ENCODE assay signal across 26 cellular contexts in genomic region chr2:204321027-204321800, GRCh38.
DNase-seq lines count a peak whose midpoint lies in the region; TF ChIP-seq lines count a peak whose summit lies in the region.
"Had no signal": no experiment of that assay in that cellular context is flagged by ENCODE, and none has a peak within 500 bp of the region (broad histone marks: within the 10 kb centered on the region; RNA-seq: fewer than 3 reads in every experiment).

No MANE protein-coding gene starts in this region.

- H3K27ac ChIP-seq in SJSA1 = peak overlapping the region; percentile 53
- peak overlapping the region; percentile 15 for H3K27ac ChIP-seq in mesendoderm (ENCODE audit: low read depth, low read length)
- peak overlapping the region; percentile 18 for H3K27ac ChIP-seq in stomach smooth muscle (ENCODE audit: low read length)
- H3K27ac ChIP-seq in ovary = no peak overlapping the region
- H3K27ac ChIP-seq: GM23248 had no signal

- TF ChIP-seq EP300 in ovary (IDR thresholded peaks at IDR 0.05) = no peak

- H3K4me1 ChIP-seq in SJSA1 (replicated peaks) (peaks cover 44% of the 10 kb centered on the region), mesendoderm (ENCODE audit: control insufficient read depth, low read depth, low read length) (peaks cover 6% of the 10 kb centered on the region), stomach smooth muscle (ENCODE audit: control insufficient read depth, insufficient read depth, low read length) (peaks cover 6% of the 10 kb centered on the region), ovary (ENCODE audit: insufficient read depth) (no peaks in the 10 kb centered on the region)

- WGBS in mesendoderm (ENCODE audit: extremely low coverage, insufficient coverage, low lambda C conversion rate) = no CpG with 5 or more reads among the region's 10 CpGs
- WGBS in ovary, 3 donors = 88 to 92% (median 91%) methylated on average over 10 of the region's 10 CpGs

- no peaks in the 10 kb centered on the region for H3K79me2 ChIP-seq in mesendoderm (ENCODE audit: control insufficient read depth, insufficient read depth, low read length)

- H3K4me3 ChIP-seq in SJSA1 = no peak overlapping the region
- H3K4me3 ChIP-seq in mesendoderm (ENCODE audit: low read length) = no peak overlapping the region
- no peak overlapping the region for H3K4me3 ChIP-seq in stomach smooth muscle (ENCODE audit: low read length in 2 of 2)
- no peak overlapping the region for H3K4me3 ChIP-seq in ovary
- H3K4me3 ChIP-seq: esophagus muscularis mucosa, GM23248, lung had no signal

- H3K36me3 ChIP-seq in SJSA1 = peaks cover under 1% of the 10 kb centered on the region; the same call in 1 of the 2 replicates
- no peaks in the 10 kb centered on the region for H3K36me3 ChIP-seq in mesendoderm (ENCODE audit: control insufficient read depth, insufficient read depth, low read length)
- no peaks in the 10 kb centered on the region for H3K36me3 ChIP-seq in stomach smooth muscle (ENCODE audit: control insufficient read depth in 2 of 2, insufficient read depth in 2 of 2, low read length in 2 of 2)
- no peaks in the 10 kb centered on the region for H3K36me3 ChIP-seq in ovary
- H3K36me3 ChIP-seq: esophagus muscularis mucosa had no signal

- H3K18ac ChIP-seq in mesendoderm (ENCODE audit: low read length) = peak overlapping the region; percentile 10

- no peak overlapping the region for H2BK15ac ChIP-seq in mesendoderm (replicated peaks; ENCODE audit: low read depth)

- no peak overlapping the region for H2AK5ac ChIP-seq in mesendoderm (ENCODE audit: low read length)

- H3K9me3 ChIP-seq in SJSA1 (replicated peaks) = 0 out of 2 replicates have a peak, but pooled peaks cover 4% of the 10 kb centered on the region
- no peaks in the 10 kb centered on the region for H3K9me3 ChIP-seq in stomach smooth muscle (ENCODE audit: control insufficient read depth in 2 of 2, low read length in 2 of 2)
- H3K9me3 ChIP-seq in ovary = no peaks in the 10 kb centered on the region
- H3K9me3 ChIP-seq: esophagus muscularis mucosa had no signal

- DNase-seq in NCI-H524 (lab: John Stamatoyannopoulos, UW) = peak; percentile 12 to 55
- DNase-seq in NCI-H524 treated with DMSO at 0.1 percent for 48 hours (lab: John Stamatoyannopoulos, UW) = no peak
- DNase-seq in SJSA1 (ENCODE audit: low read depth in 1 of 2, low spot score in 2 of 2) = peak; percentile 60 to 70
- DNase-seq in mesendoderm = peak; percentile 89
- no peak for DNase-seq in SK-N-DZ (ENCODE audit: low spot score)
- no peak for DNase-seq in ovary
- no peak for DNase-seq in globus pallidus (ENCODE audit: low spot score)
- DNase-seq: 8988T; activated CD4-positive, alpha-beta T cell treated with anti-CD3 and anti-CD28 coated beads for 4 hours; activated CD8-positive, alpha-beta memory T cell treated with anti-CD3 and anti-CD28 coated beads for 24 hours; activated naive CD4-positive, alpha-beta T cell; activated T-cell treated with anti-CD3 and anti-CD28 coated beads, Interleukin-2, amount 50 U/mL, for 24 hours; AML-193; CD8-positive, alpha-beta memory T cell; effector CD8-positive, alpha-beta T cell; GDM1; kidney; NCI-H1048; NCI-H187 treated with DMSO at 0.1 percent for 48 hours; retina; stimulated activated CD4-positive, alpha-beta T cell treated with anti-CD3 and anti-CD28 coated beads, Interleukin-4, amount 100 ng/mL, for 24 hours; stimulated activated naive B cell treated with anti-CD40 and anti-IgM and Interleukin-4, amounts not matched to agents 10 μg/mL and 1 μg/mL and 100 μg/mL, for 72 hours had no signal

- no peak overlapping the region for H4K8ac ChIP-seq in mesendoderm (ENCODE audit: low read depth, low read length)

- no peaks in the 10 kb centered on the region for H3K79me1 ChIP-seq in mesendoderm (ENCODE audit: low read length)

- no peak overlapping the region for H3K23ac ChIP-seq in mesendoderm (ENCODE audit: low read length)

- TF ChIP-seq CTCF in ovary (IDR thresholded peaks at IDR 0.05) = no peak

- H4K5ac ChIP-seq in mesendoderm (ENCODE audit: low read length) = no peak overlapping the region

- H3K27me3 ChIP-seq in SJSA1 (replicated peaks) (no peaks in the 10 kb centered on the region), mesendoderm (ENCODE audit: insufficient read depth, low read length, poor library complexity) (no peaks in the 10 kb centered on the region), stomach smooth muscle (ENCODE audit: control insufficient read depth in 1 of 2, insufficient read depth in 2 of 2, low read length in 2 of 2) (no peaks in the 10 kb centered on the region), ovary (no peaks in the 10 kb centered on the region)
- H3K27me3 ChIP-seq: esophagus muscularis mucosa had no signal

- H2BK120ac ChIP-seq in mesendoderm (ENCODE audit: low read depth, low read length) = no peak overlapping the region

- TF ChIP-seq POLR2A in ovary (IDR thresholded peaks at IDR 0.05) = no peak

- intact Hi-C loops in ovary (cut with DNase I) = loop anchor here in 2 of 4 donors (10.0 kb wide), 3 partner anchors 374 to 1604 kb away; no protein-coding TSS in a partner anchor

- no peak overlapping the region for H3K4ac ChIP-seq in mesendoderm (ENCODE audit: low read depth, low read length)

- H2BK5ac ChIP-seq in mesendoderm (ENCODE audit: low read length) = peak overlapping the region; percentile 16

- peak overlapping the region; percentile 17 for H3K56ac ChIP-seq in mesendoderm (ENCODE audit: low read length)

- H3K4me2 ChIP-seq in mesendoderm (ENCODE audit: low read length) = no peak overlapping the region

- H3K9ac ChIP-seq in mesendoderm (ENCODE audit: low read length) (no peak overlapping the region), stomach smooth muscle (ENCODE audit: low read length in 2 of 2) (no peak overlapping the region)
- H3K9ac ChIP-seq: GM23248 had no signal

Comparison
In these comparisons a context has a peak if more than half of its experiments do, and no peak if none do; other contexts are left out.
1. DNase-seq: peak in NCI-H524 (2 of 2), SJSA1 (2 of 2) and mesendoderm (single experiment); none in NCI-H524 treated with DMSO at 0.1 percent for 48 hours (single experiment), SK-N-DZ (single experiment), ovary (0 of 5) and globus pallidus (single experiment).
2. H3K27ac ChIP-seq: peak in SJSA1 (single experiment), mesendoderm (single experiment) and stomach smooth muscle (single experiment); none in ovary (0 of 2).